In genomic region chr10:33815776-33816175, GRCh38 we compare ENCODE assay signal across 25 cellular contexts.
"Had no signal": no experiment of that assay in that cellular context is flagged by ENCODE, and none has a peak within 500 bp of the region (broad histone marks: within the 10 kb centered on the region; RNA-seq: fewer than 3 reads in every experiment).

No MANE protein-coding gene starts in this region.

- H3K4me1 Mint-ChIP-seq: activated CD4-positive, alpha-beta memory T cell treated with anti-CD3 and anti-CD28 coated beads, Interleukin-2, amount 10 ng/mL, durations not matched to agents 7 days and 5 days; activated CD4-positive, alpha-beta T cell treated with anti-CD3 and anti-CD28 coated beads for 36 hours; activated T-helper 17 cell treated with anti-CD3 and anti-CD28 coated beads, Interleukin-2, amount 50 U/mL, for 72 hours had no signal

- H3K27me3 Mint-ChIP-seq: activated naive CD8-positive, alpha-beta T cell; activated T-helper 17 cell treated with anti-CD3 and anti-CD28 coated beads, Interleukin-2, amount 50 U/mL, for 72 hours had no signal

- H3K9me3 Mint-ChIP-seq: activated CD4-positive, alpha-beta memory T cell treated with anti-CD3 and anti-CD28 coated beads, Interleukin-2, amount 10 ng/mL, durations not matched to agents 7 days and 5 days; activated naive CD4-positive, alpha-beta T cell treated with anti-CD3 and anti-CD28 coated beads for 36 hours had no signal

- H3K36me3 Mint-ChIP-seq: activated naive CD8-positive, alpha-beta T cell had no signal

- H3K36me3 ChIP-seq: brain microvascular endothelial cell, cardiac muscle cell had no signal

- H3K27ac Mint-ChIP-seq: activated CD4-positive, alpha-beta memory T cell treated with anti-CD3 and anti-CD28 coated beads, Interleukin-2, amount 10 ng/mL, durations not matched to agents 7 days and 5 days; activated CD4-positive, alpha-beta T cell treated with anti-CD3 and anti-CD28 coated beads for 36 hours; activated naive CD4-positive, alpha-beta T cell treated with anti-CD3 and anti-CD28 coated beads for 36 hours; activated naive CD8-positive, alpha-beta T cell; activated T-helper 17 cell treated with anti-CD3 and anti-CD28 coated beads, Interleukin-2, amount 50 U/mL, for 72 hours; T-helper 17 cell had no signal

- H3K27ac ChIP-seq: brain microvascular endothelial cell, cardiac muscle cell had no signal

- H3K27me3 ChIP-seq: brain microvascular endothelial cell, cardiac muscle cell had no signal

- ATAC-seq: activated CD4-positive, alpha-beta T cell treated with anti-CD3 and anti-CD28 coated beads for 36 hours; activated T-helper 17 cell treated with anti-CD3 and anti-CD28 coated beads, Interleukin-2, amount 50 U/mL, for 72 hours; PC-3; T-helper 17 cell had no signal

- H3K4me3 Mint-ChIP-seq: activated CD4-positive, alpha-beta memory T cell treated with anti-CD3 and anti-CD28 coated beads, Interleukin-2, amount 10 ng/mL, durations not matched to agents 7 days and 5 days; activated CD4-positive, alpha-beta T cell treated with anti-CD3 and anti-CD28 coated beads for 36 hours; activated naive CD4-positive, alpha-beta T cell treated with anti-CD3 and anti-CD28 coated beads for 36 hours; activated naive CD8-positive, alpha-beta T cell; activated T-helper 17 cell treated with anti-CD3 and anti-CD28 coated beads, Interleukin-2, amount 50 U/mL, for 72 hours; T-helper 17 cell had no signal

- H3K4me3 ChIP-seq: cardiac muscle cell had no signal

- DNase-seq: activated CD4-positive, alpha-beta memory T cell treated with anti-CD3 and anti-CD28 coated beads, Interleukin-2, amount 10 ng/mL, durations not matched to agents 7 days and 5 days; activated CD4-positive, alpha-beta T cell treated with anti-CD3 and anti-CD28 coated beads for 36 hours; activated CD4-positive, alpha-beta T cell treated with anti-CD3 and anti-CD28 coated beads, Interleukin-2, amount 50 U/mL, for 1 hour; activated gamma-delta T cell; activated naive CD4-positive, alpha-beta T cell treated with anti-CD3 and anti-CD28 coated beads for 36 hours; activated T-cell treated with anti-CD3 and anti-CD28 coated beads for 4 hours; activated T-cell treated with anti-CD3 and anti-CD28 coated beads, Interleukin-2, amount 50 U/mL, for 48 hours; brain microvascular endothelial cell; cerebellar nuclear complex; Kasumi-1; KBM-7; NCI-H1092; NCI-H1417 treated with DMSO at 0.1 percent for 48 hours; NCI-H1694 treated with DMSO at 0.1 percent for 48 hours; NCI-H2029 treated with DMSO at 0.1 percent for 48 hours; NCI-H510A; NCI-H69; NK-92 treated with Interleukin-12 subunit alpha and Interleukin-12 subunit beta, amount 100 ng/mL, for 24 hours; PC-3; SHP77 treated with DMSO at 0.1 percent for 48 hours; T-helper 17 cell; T-helper 9 cell had no signal
